In genomic region chr13:111036665-111037064, GRCh38 we compare ENCODE assay signal across 24 cellular contexts.
"Had no signal": no experiment of that assay in that cellular context is flagged by ENCODE, and none has a peak within 500 bp of the region (broad histone marks: within the 10 kb centered on the region; RNA-seq: fewer than 3 reads in every experiment).

No MANE protein-coding gene starts in this region.

- H3K4me3 ChIP-seq: colonic mucosa, esophagus muscularis mucosa, gastroesophageal sphincter, heart left ventricle, hepatocyte, lower lobe of right lung, mucosa of descending colon had no signal

- H3K4me1 ChIP-seq: colonic mucosa, esophagus muscularis mucosa, foreskin keratinocyte, gastroesophageal sphincter, lower lobe of right lung had no signal

- DNase-seq: colonic mucosa; cortex of kidney; effector CD8-positive, alpha-beta T cell; effector memory CD8-positive, alpha-beta T cell; endodermal cell; foreskin keratinocyte; heart left ventricle; hypothalamus; immature natural killer cell; islet precursor cell; kidney; kidney glomerular epithelial cell; left colon; left ventricle myocardium superior; lower lobe of right lung; mesenchymal stem cell; mucosa of descending colon; naive B cell had no signal

- H3K4me2 ChIP-seq: hepatocyte had no signal

- H3K36me3 ChIP-seq: colonic mucosa, esophagus muscularis mucosa, gastroesophageal sphincter, heart left ventricle, lower lobe of right lung had no signal

- H3K9me3 ChIP-seq: colonic mucosa, esophagus muscularis mucosa, gastroesophageal sphincter, heart left ventricle, lower lobe of right lung, mucosa of descending colon had no signal

- H3K79me2 ChIP-seq: hepatocyte had no signal

- H3K27me3 ChIP-seq: colonic mucosa, heart left ventricle, hepatocyte had no signal

- H3K27ac ChIP-seq: colonic mucosa, esophagus muscularis mucosa, foreskin keratinocyte, gastroesophageal sphincter, heart left ventricle, hepatocyte, lower lobe of right lung had no signal

- ATAC-seq: effector memory CD8-positive, alpha-beta T cell; foreskin keratinocyte; gastroesophageal sphincter; left colon; left lobe of liver; left ventricle myocardium superior; lower lobe of right lung; mucosa of descending colon had no signal

- FAIRE-seq: endometrium, frontal cortex, kidney had no signal

- H2AFZ ChIP-seq: hepatocyte had no signal
